Comparison of ENCODE assay signal across 10 cellular contexts in the genomic region with DNA sequence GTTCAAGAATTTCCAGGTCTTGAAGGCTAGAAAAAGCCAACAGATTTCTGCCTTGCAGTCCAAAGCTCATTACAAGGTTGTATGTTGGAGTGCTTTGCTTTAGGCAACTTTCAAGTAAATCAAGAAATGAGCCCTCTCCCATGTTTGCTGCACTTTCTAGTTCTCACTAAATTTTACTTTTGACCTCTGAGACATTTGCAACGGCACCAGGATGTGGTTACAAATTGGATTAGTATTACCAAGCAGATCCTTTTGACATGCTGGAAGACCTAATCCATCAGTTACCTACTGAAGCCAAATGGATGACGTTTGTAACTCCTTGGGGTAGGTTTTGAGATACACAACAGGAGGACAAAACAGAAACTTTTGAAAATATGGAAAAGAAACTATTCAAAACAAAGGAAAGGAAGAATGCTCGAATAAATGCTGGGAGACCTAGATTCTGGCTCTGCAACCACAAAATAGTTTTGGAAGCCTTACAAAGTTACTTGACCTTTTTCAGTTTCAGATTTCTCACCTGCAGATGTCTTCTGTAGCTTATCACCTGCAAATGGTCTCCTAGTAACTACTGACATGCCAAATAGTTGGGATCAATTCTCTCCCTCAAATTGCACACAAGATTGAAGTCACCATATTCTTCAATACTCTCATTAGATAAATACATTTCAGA.
DNase-seq lines count a peak whose midpoint lies in the region; ATAC-seq and TF ChIP-seq lines count a peak whose summit lies in the region.
"Had no signal": no experiment of that assay in that cellular context is flagged by ENCODE, and none has a peak within 500 bp of the region (broad histone marks: within the 10 kb centered on the region; RNA-seq: fewer than 3 reads in every experiment).

No MANE protein-coding gene starts in this region.

- H3K27me3 Mint-ChIP-seq in type B pancreatic cell, result no peaks in the 10 kb centered on the region
- H3K27me3 Mint-ChIP-seq in activated T-cell treated with anti-CD3 and anti-CD28 coated beads, Interleukin-2, amount 50 U/mL, for 24 hours, result no peaks in the 10 kb centered on the region

- CTCF ChIA-PET in SK-N-SH (lab: Yijun Ruan, JAX), result interaction anchor here (0.8 to 2.3 kb wide), 9 partner anchors 10 to 257 kb away, joined by 3 to 7 read pairs (median 4); partner anchors contain the start of gene ADGRL2

- H3K9me3 Mint-ChIP-seq in type B pancreatic cell, result no peaks in the 10 kb centered on the region
- H3K9me3 Mint-ChIP-seq in activated T-cell treated with anti-CD3 and anti-CD28 coated beads, Interleukin-2, amount 50 U/mL, for 24 hours, result peaks cover 2% of the 10 kb centered on the region

- no peaks in the 10 kb centered on the region for H3K9me3 ChIP-seq in SK-N-SH
- no peaks in the 10 kb centered on the region for H3K9me3 ChIP-seq in osteoblast (ENCODE audit: low read depth, low read length)
- H3K9me3 ChIP-seq: left lung had no signal

- H3K27ac ChIP-seq in SK-N-SH (ENCODE audit: low read depth in 2 of 2, low read length in 1 of 2) (no peak overlapping the region), dorsolateral prefrontal cortex (no peak overlapping the region), osteoblast (ENCODE audit: low read depth, low read length) (no peak overlapping the region)
- H3K27ac ChIP-seq: 22Rv1, left lung had no signal

- H3K9me2 ChIP-seq in SK-N-SH, result no peaks in the 10 kb centered on the region

- no peak for TF ChIP-seq RAD21 in SK-N-SH (IDR thresholded peaks at IDR 0.05; ENCODE audit: low read length)

- H3K4me1 ChIP-seq in SK-N-SH (ENCODE audit: control insufficient read depth in 1 of 2, insufficient read depth in 2 of 2, low read depth in 1 of 2, low read length in 1 of 2) (no peaks in the 10 kb centered on the region; a peak in 1 of 4 replicates), osteoblast (ENCODE audit: insufficient read depth, low read length) (no peaks in the 10 kb centered on the region)
- H3K4me1 ChIP-seq: left lung had no signal

- no peak for TF ChIP-seq EP300 in SK-N-SH (IDR thresholded peaks at IDR 0.05; ENCODE audit: borderline replicate concordance in 1 of 2, low read depth in 1 of 2, low read length in 1 of 2)

- H3K27ac Mint-ChIP-seq in type B pancreatic cell, result peak overlapping the region; percentile 96
- H3K27ac Mint-ChIP-seq in activated T-cell treated with anti-CD3 and anti-CD28 coated beads, Interleukin-2, amount 50 U/mL, for 24 hours, result no peak overlapping the region

- H3K4me1 Mint-ChIP-seq in type B pancreatic cell (ENCODE audit: unreplicated experiment), result peaks cover 31% of the 10 kb centered on the region
- H3K4me1 Mint-ChIP-seq in activated T-cell treated with anti-CD3 and anti-CD28 coated beads, Interleukin-2, amount 50 U/mL, for 24 hours (ENCODE audit: low read depth), result no peaks in the 10 kb centered on the region

- intact Hi-C loops in dorsolateral prefrontal cortex (cut with DNase I), result no loop called here

- DNase-seq in SK-N-SH (no peak), type B pancreatic cell (ENCODE audit: extremely low spot score, unreplicated experiment) (no peak), dorsolateral prefrontal cortex (no peak), osteoblast (ENCODE audit: insufficient read length, low spot score, missing footprints) (no peak)
- DNase-seq in activated T-cell treated with anti-CD3 and anti-CD28 coated beads, Interleukin-2, amount 50 U/mL, for 24 hours, result no peak
- DNase-seq: left lung had no signal

- H3K4me3 Mint-ChIP-seq in type B pancreatic cell, result no peak overlapping the region
- H3K4me3 Mint-ChIP-seq in activated T-cell treated with anti-CD3 and anti-CD28 coated beads, Interleukin-2, amount 50 U/mL, for 24 hours, result no peak overlapping the region

- H3K4me3 ChIP-seq in SK-N-SH (ENCODE audit: low read depth in 2 of 2, low read length in 1 of 2) (no peak overlapping the region), dorsolateral prefrontal cortex (no peak overlapping the region), osteoblast (ENCODE audit: insufficient read depth, low read length) (no peak overlapping the region)
- H3K4me3 ChIP-seq: left lung had no signal

- no peak overlapping the region for H3K9ac ChIP-seq in SK-N-SH

- H3F3A ChIP-seq in SK-N-SH (replicated peaks; ENCODE audit: insufficient read depth), result no peaks in the 10 kb centered on the region

- ATAC-seq in SK-N-SH treated with all-trans-retinoic acid at 6 μM for 48 hours, result no peak
- peak; percentile 46 for ATAC-seq in HG02840 (IDR thresholded peaks at IDR 0.05; ENCODE audit: low FRiP score, unreplicated experiment)
- ATAC-seq in HG03565 (IDR thresholded peaks at IDR 0.05; ENCODE audit: unreplicated experiment), result peak; percentile 39

- no peaks in the 10 kb centered on the region for H3K36me3 ChIP-seq in SK-N-SH (replicated peaks in 1 of 2; ENCODE audit: control insufficient read depth in 1 of 2, insufficient read depth in 2 of 2, low read length in 1 of 2)
- H3K36me3 ChIP-seq in osteoblast (ENCODE audit: insufficient read depth, low read length), result no peaks in the 10 kb centered on the region
- H3K36me3 ChIP-seq: left lung had no signal

- H2AFZ ChIP-seq in SK-N-SH (ENCODE audit: low read depth) (0 out of 2 replicates have a peak overlapping the region, but pooled peaks have one; percentile 35), osteoblast (ENCODE audit: low read length) (no peak overlapping the region)

- no peaks in the 10 kb centered on the region for H3K36me3 Mint-ChIP-seq in type B pancreatic cell
- no peaks in the 10 kb centered on the region for H3K36me3 Mint-ChIP-seq in activated T-cell treated with anti-CD3 and anti-CD28 coated beads, Interleukin-2, amount 50 U/mL, for 24 hours (ENCODE audit: low read depth)

- H3K4me2 ChIP-seq in SK-N-SH (no peak overlapping the region), osteoblast (ENCODE audit: insufficient read depth, low read length) (no peak overlapping the region)

- H4K20me1 ChIP-seq in SK-N-SH (ENCODE audit: insufficient read depth), result no peaks in the 10 kb centered on the region
- H4K20me1 ChIP-seq in osteoblast (ENCODE audit: insufficient read depth, low read length), result no peaks in the 10 kb centered on the region

- no peak for TF ChIP-seq CTCF in SK-N-SH (IDR thresholded peaks at IDR 0.05)
- no peak for TF ChIP-seq CTCF in type B pancreatic cell (conservative IDR thresholded peaks at IDR 0.05)
- no peak for TF ChIP-seq CTCF in dorsolateral prefrontal cortex (IDR thresholded peaks at IDR 0.05 in 54 of 56, conservative IDR thresholded peaks at IDR 0.05 in 2 of 56; ENCODE audit: low read depth in 1 of 56, partially characterized antibody in 56 of 56)
- TF ChIP-seq CTCF in osteoblast (IDR thresholded peaks at IDR 0.05; ENCODE audit: extremely low read depth, low read depth, low read length), result no peak

- H3K79me2 ChIP-seq in SK-N-SH (ENCODE audit: insufficient read depth), result no peaks in the 10 kb centered on the region
- H3K79me2 ChIP-seq in osteoblast (ENCODE audit: insufficient read depth, low read length), result no peaks in the 10 kb centered on the region

- WGBS in SK-N-SH (ENCODE audit: low lambda C conversion rate), result 57% methylated on average over 3 of the region's 3 CpGs

- H3K27me3 ChIP-seq in SK-N-SH (ENCODE audit: insufficient read depth) (no peaks in the 10 kb centered on the region), dorsolateral prefrontal cortex (peaks cover 0 to 3% (median 0%) of the 10 kb centered on the region in 45 donors), osteoblast (ENCODE audit: insufficient read depth, low read length) (no peaks in the 10 kb centered on the region)
- H3K27me3 ChIP-seq: left lung had no signal

- POLR2A ChIA-PET in SK-N-SH (lab: Yijun Ruan, JAX), result no interaction called here

TF ChIP-seq in SK-N-SH, 30 proteins besides CTCF, POLR2A, EP300 and RAD21 (continues in another document):
- no peak for TF ChIP-seq EZH2phosphoT487 (IDR thresholded peaks at IDR 0.05; ENCODE audit: borderline replicate concordance, low read depth)
- TF ChIP-seq, protein P1, sequence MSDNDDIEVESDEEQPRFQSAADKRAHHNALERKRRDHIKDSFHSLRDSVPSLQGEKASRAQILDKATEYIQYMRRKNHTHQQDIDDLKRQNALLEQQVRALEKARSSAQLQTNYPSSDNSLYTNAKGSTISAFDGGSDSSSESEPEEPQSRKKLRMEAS (IDR thresholded peaks at IDR 0.05; ENCODE audit: low read depth), result no peak

TF ChIP-seq in SK-N-SH treated with all-trans-retinoic acid at 6 μM for 48 hours, 23 proteins besides CTCF, POLR2A, EP300 and RAD21 (continues in another document):
- TF ChIP-seq TOX (CRISPR knock-in tag; IDR thresholded peaks at IDR 0.05; ENCODE audit: borderline replicate concordance) (no peak), CREB5 (CRISPR knock-in tag; IDR thresholded peaks at IDR 0.05; ENCODE audit: low read depth) (no peak), ZNF565 (CRISPR knock-in tag; conservative IDR thresholded peaks at IDR 0.05; ENCODE audit: low read depth) (no peak), OSR1 (CRISPR knock-in tag; IDR thresholded peaks at IDR 0.05) (no peak), PATZ1 (CRISPR knock-in tag; IDR thresholded peaks at IDR 0.05; ENCODE audit: borderline replicate concordance) (no peak), GLIS3 (CRISPR knock-in tag; IDR thresholded peaks at IDR 0.05) (no peak), ESRRG (CRISPR knock-in tag; IDR thresholded peaks at IDR 0.05) (no peak), ISL1 (CRISPR knock-in tag; IDR thresholded peaks at IDR 0.05) (no peak)
